16 cellular contexts compared by ENCODE assay signal in the genomic region with DNA sequence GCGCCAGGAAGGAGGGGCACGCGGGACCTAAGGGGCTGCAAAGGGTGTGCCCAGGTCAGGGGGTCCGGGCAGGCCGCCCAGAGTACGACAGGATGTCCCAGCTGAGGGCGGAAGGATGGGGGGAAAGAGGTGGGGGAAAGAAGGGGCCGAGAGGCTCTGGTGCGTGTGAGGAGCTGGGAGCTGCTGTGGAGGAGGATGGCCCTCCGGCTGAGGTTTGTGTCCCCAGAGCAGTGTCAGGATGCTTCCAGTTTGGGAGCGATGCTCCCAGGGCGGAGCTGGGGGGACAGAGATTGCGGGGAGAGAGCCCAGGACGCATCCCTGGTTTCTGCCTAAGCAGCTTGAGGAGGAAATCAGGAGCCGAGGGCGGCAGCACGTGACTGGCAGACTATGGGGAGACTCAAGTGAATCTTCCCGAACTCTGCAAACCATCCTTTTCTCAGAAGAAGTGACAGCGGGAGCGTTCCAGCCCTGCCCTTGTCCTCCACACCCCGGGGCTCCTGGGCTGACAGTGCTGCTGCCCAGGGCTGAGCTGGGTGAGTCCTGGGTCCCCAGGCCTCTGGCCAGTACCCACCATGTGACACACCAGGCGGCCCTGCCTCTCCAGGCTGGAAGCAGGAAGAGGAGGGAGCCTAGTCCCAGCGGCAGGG. TPM values are rescaled to one million over a fixed set of nuclear protein-coding genes. Genes with fewer than 3 reads are reported as not detected.
A peak's percentile ranks its signal among the peaks of the same experiment; 100 is the strongest.
DNase-seq lines count a peak whose midpoint lies in the region; ATAC-seq and TF ChIP-seq lines count a peak whose summit lies in the region.
"Had no signal": no experiment of that assay in that cellular context is flagged by ENCODE, and none has a peak within 500 bp of the region (broad histone marks: within the 10 kb centered on the region; RNA-seq: fewer than 3 reads in every experiment).

No MANE protein-coding gene starts in this region.

- H3K27ac Mint-ChIP-seq in stimulated activated naive CD8-positive, alpha-beta T cell treated with anti-CD3 and anti-CD28 coated beads, Interleukin-15, amount 100 ng/mL, for 72 hours = no peak overlapping the region
- H3K27ac Mint-ChIP-seq: B cell had no signal

- H3K27me3 ChIP-seq in NT2/D1 (ENCODE audit: insufficient read depth, insufficient read length) = no peaks in the 10 kb centered on the region
- H3K27me3 ChIP-seq in adrenal gland = no peaks in the 10 kb centered on the region

- H3K4me3 ChIP-seq in NT2/D1 (ENCODE audit: insufficient read length, low read depth) (no peak overlapping the region), adrenal gland (no peak overlapping the region)

- H3K4me1 Mint-ChIP-seq in stimulated activated naive CD8-positive, alpha-beta T cell treated with anti-CD3 and anti-CD28 coated beads, Interleukin-15, amount 100 ng/mL, for 72 hours = peaks cover 14% of the 10 kb centered on the region

- peak overlapping the region; percentile 32 for H3K9ac ChIP-seq in NT2/D1 (ENCODE audit: insufficient read length, low read depth)
- H3K9ac ChIP-seq: KMS-11 had no signal

- peaks cover 17% of the 10 kb centered on the region for H3K4me1 ChIP-seq in NT2/D1 (ENCODE audit: insufficient read depth, insufficient read length)
- H3K4me1 ChIP-seq in adrenal gland (replicated peaks in 1 of 2) = peaks cover 6 to 8% of the 10 kb centered on the region in 2 donors

- ATAC-seq in stimulated activated naive CD8-positive, alpha-beta T cell treated with anti-CD3 and anti-CD28 coated beads, Interleukin-15, Interleukin-2, amounts not matched to agents 100 U/mL and 50 U/mL, for 24 hours = peak; percentile 4
- ATAC-seq in stimulated activated naive CD8-positive, alpha-beta T cell treated with anti-CD3 and anti-CD28 coated beads, Interleukin-15, amount 100 ng/mL, for 72 hours = no peak
- ATAC-seq in HG03521 (IDR thresholded peaks at IDR 0.05; ENCODE audit: unreplicated experiment) = no peak
- no peak for ATAC-seq in HG02610 (IDR thresholded peaks at IDR 0.05; ENCODE audit: unreplicated experiment)

- intact Hi-C loops in head of caudate nucleus (cut with DNase I) = no loop called here
- intact Hi-C loops in adrenal gland (cut with DNase I) = no loop called here

- H3K36me3 ChIP-seq in NT2/D1 (ENCODE audit: insufficient read depth, insufficient read length, low read length) = no peaks in the 10 kb centered on the region
- H3K36me3 ChIP-seq in adrenal gland (replicated peaks in 1 of 2) = no peaks in the 10 kb centered on the region

- H3K9me3 ChIP-seq in NT2/D1 (ENCODE audit: insufficient read depth, low read length) (no peaks in the 10 kb centered on the region), adrenal gland (replicated peaks in 1 of 3) (no peaks in the 10 kb centered on the region)

- H3K27ac ChIP-seq in adrenal gland = no peak overlapping the region
- H3K27ac ChIP-seq: KMS-11, RWPE1 had no signal

- H3K9me3 Mint-ChIP-seq in stimulated activated naive CD8-positive, alpha-beta T cell treated with anti-CD3 and anti-CD28 coated beads, Interleukin-15, amount 100 ng/mL, for 72 hours = no peaks in the 10 kb centered on the region

- no peak for TF ChIP-seq CTCF in adrenal gland (IDR thresholded peaks at IDR 0.05)

- TF ChIP-seq POLR2A in adrenal gland (IDR thresholded peaks at IDR 0.05) = no peak

- no peaks in the 10 kb centered on the region for H3K27me3 Mint-ChIP-seq in stimulated activated naive CD8-positive, alpha-beta T cell treated with anti-CD3 and anti-CD28 coated beads, Interleukin-15, amount 100 ng/mL, for 72 hours

- no peak overlapping the region for H3K4me3 Mint-ChIP-seq in stimulated activated naive CD8-positive, alpha-beta T cell treated with anti-CD3 and anti-CD28 coated beads, Interleukin-15, amount 100 ng/mL, for 72 hours
- H3K4me3 Mint-ChIP-seq: B cell had no signal

- DNase-seq in stimulated activated naive CD8-positive, alpha-beta T cell treated with anti-CD3 and anti-CD28 coated beads, Interleukin-15, Interleukin-2, amounts not matched to agents 100 U/mL and 50 U/mL, for 24 hours = no peak
- DNase-seq in stimulated activated naive CD8-positive, alpha-beta T cell treated with anti-CD3 and anti-CD28 coated beads, Interleukin-15, amount 100 ng/mL, for 72 hours = no peak
- no peak for DNase-seq in NT2/D1 (ENCODE audit: low read depth, low spot score)
- peak in 36 of 42 donors; percentile 16 to 73 (median 56) for DNase-seq in head of caudate nucleus
- no peak for DNase-seq in adrenal gland
- DNase-seq: NCI-H1092 treated with DMSO at 0.1 percent for 48 hours, NCI-H1694, NCI-H2107, NCI-H226, NCI-H526 treated with DMSO at 0.1 percent for 48 hours, OCI-M1 had no signal

- 66 to 90% (median 70%) methylated on average over 9 to 23 of the region's 23 CpGs for WGBS in adrenal gland, 4 donors

RNA-seq across cellular contexts. Expression of a gene that starts 19.7 kb away (rescaled TPM):
- total RNA-seq in adrenal gland = 10 to 100 TPM; 36.5 to 85.2 (median 63.6) TPM
- polyA plus RNA-seq in adrenal gland = 10 to 100 TPM; 22.6 to 40.0 (median 22.8) TPM

RNA-seq across cellular contexts. Expression of a gene that starts 55.3 kb away (rescaled TPM):
- total RNA-seq in adrenal gland = 100 to 1,000 TPM; 131 to 881 (median 235) TPM
- 100 to 1,000 TPM in 2 of 3 donors, 1 to 10 TPM in 1; 7.8 to 351 (median 182) TPM for polyA plus RNA-seq in adrenal gland

Comparison
In these comparisons a context has a peak if more than half of its experiments do, and no peak if none do; other contexts are left out.
1. DNase-seq: peak in head of caudate nucleus (36 of 42); none in stimulated activated naive CD8-positive, alpha-beta T cell treated with anti-CD3 and anti-CD28 coated beads, Interleukin-15, Interleukin-2, amounts not matched to agents 100 U/mL and 50 U/mL, for 24 hours (single experiment), stimulated activated naive CD8-positive, alpha-beta T cell treated with anti-CD3 and anti-CD28 coated beads, Interleukin-15, amount 100 ng/mL, for 72 hours (0 of 2), NT2/D1 (single experiment) and adrenal gland (0 of 7).